8 cellular contexts compared by ENCODE assay signal in genomic region chr6:33279971-33280511, GRCh38. TPM values are rescaled to one million over a fixed set of nuclear protein-coding genes. Genes with fewer than 3 reads are reported as not detected.
DNase-seq lines count a peak whose midpoint lies in the region; ATAC-seq, FAIRE-seq and TF ChIP-seq lines count a peak whose summit lies in the region.

No MANE protein-coding gene starts in this region.

- no peaks in the 10 kb centered on the region for H3K4me1 Mint-ChIP-seq in Caco-2 (ENCODE audit: low read depth, unreplicated experiment)

- no peaks in the 10 kb centered on the region for H3K27me3 Mint-ChIP-seq in Caco-2 (ENCODE audit: insufficient read depth, unreplicated experiment)

- POLR2A ChIA-PET in Caco-2 (lab: Charles Lee) (interaction anchor here (0.6 kb wide), 2 partner anchors 27 to 130 kb away, joined by 3 to 6 read pairs; no protein-coding TSS in a partner anchor), RWPE1 (lab: Yijun Ruan, JAX; ENCODE audit: low non-redundant PET) (no interaction called here)

- CTCF ChIA-PET in Caco-2 (lab: Charles Lee) (interaction anchor here (0.6 to 2.6 kb wide), 3 partner anchors 9 to 337 kb away, joined by 4 to 7 read pairs (median 6); partner anchors contain the start of genes PFDN6 and WDR46), RWPE1 (lab: Yijun Ruan, JAX) (interaction anchor here (0.6 to 1.1 kb wide), 5 partner anchors 9 to 270 kb away, joined by 3 to 7 read pairs (median 3); partner anchors contain the start of genes PFDN6 and WDR46)

- H3K9me3 ChIP-seq in Caco-2 (no peaks in the 10 kb centered on the region), esophagus (ENCODE audit: control insufficient read depth in 2 of 2, insufficient read depth in 1 of 2, low read depth in 1 of 2, low read length in 1 of 2) (no peaks in the 10 kb centered on the region), small intestine (ENCODE audit: control insufficient read depth, low read depth) (no peaks in the 10 kb centered on the region)

- DNase-seq in Caco-2 = peak; percentile 87
- DNase-seq in HFF-Myc (ENCODE audit: extremely low read depth, low read depth) = no peak
- DNase-seq in RWPE1 (ENCODE audit: low spot score) = peak; percentile 74
- peak; percentile 38 for DNase-seq in small intestine
- no peak for DNase-seq in stimulated activated CD4-positive, alpha-beta T cell treated with anti-CD3 and anti-CD28 coated beads, Interleukin-2, amount 100 ng/mL, for 24 hours
- no peak for DNase-seq in mesenteric fat pad (ENCODE audit: low spot score)

- BruUV-seq in Caco-2 (replicated peaks; lab: Mats Ljungman, UMichigan) = no TSS peak

- ATAC-seq in GM21528 (IDR thresholded peaks at IDR 0.05; ENCODE audit: low FRiP score, unreplicated experiment) = no peak

- H3K27me3 ChIP-seq in Caco-2 (replicated peaks; ENCODE audit: control insufficient read depth, insufficient read depth, low read length) (no peaks in the 10 kb centered on the region), esophagus (ENCODE audit: control insufficient read depth in 1 of 2, insufficient read depth in 2 of 2, low read length in 2 of 2) (no peaks in the 10 kb centered on the region), small intestine (ENCODE audit: control insufficient read depth in 2 of 2, insufficient read depth in 2 of 2, low read length in 2 of 2) (no peaks in the 10 kb centered on the region)

- no peak for FAIRE-seq in small intestine (lab: Jason Lieb, UNC)

- peak; percentile 91 to 99 for TF ChIP-seq CTCF in Caco-2 (IDR thresholded peaks at IDR 0.05; ENCODE audit: insufficient read depth in 1 of 2, low read depth in 1 of 2, low read length in 1 of 2, severe bottlenecking in 1 of 2, unreplicated experiment in 1 of 2)
- TF ChIP-seq CTCF in HFF-Myc (IDR thresholded peaks at IDR 0.05; ENCODE audit: low read depth, low read length, missing control alignments) = peak; percentile 87
- peak; percentile 41 for TF ChIP-seq CTCF in RWPE1 (conservative IDR thresholded peaks at IDR 0.05; ENCODE audit: low read depth)

- H3K36me3 Mint-ChIP-seq in Caco-2 (ENCODE audit: insufficient read depth, unreplicated experiment) = peaks cover 68% of the 10 kb centered on the region

- no peaks in the 10 kb centered on the region for H3K4me1 ChIP-seq in Caco-2
- peaks cover 4 to 9% of the 10 kb centered on the region in 2 donors for H3K4me1 ChIP-seq in esophagus (ENCODE audit: control insufficient read depth in 2 of 2, insufficient read depth in 2 of 2, low read length in 1 of 2)
- H3K4me1 ChIP-seq in small intestine (ENCODE audit: control insufficient read depth in 2 of 2, insufficient read depth in 1 of 2, low read depth in 1 of 2, low read length in 1 of 2) = no peaks in the 10 kb centered on the region

- no peak overlapping the region for H3K4me3 Mint-ChIP-seq in Caco-2 (ENCODE audit: unreplicated experiment)

- H3K27ac Mint-ChIP-seq in Caco-2 (ENCODE audit: unreplicated experiment) = peak overlapping the region; percentile 33

- H3K9me3 Mint-ChIP-seq in Caco-2 (ENCODE audit: unreplicated experiment) = no peaks in the 10 kb centered on the region

- WGBS in esophagus, 2 donors = 59 to 62% methylated on average over 5 of the region's 5 CpGs
- WGBS in small intestine, 3 donors = 64 to 67% (median 65%) methylated on average over 4 to 5 of the region's 5 CpGs

- H3K4me3 ChIP-seq in Caco-2 (ENCODE audit: low read depth, low read length) (no peak overlapping the region), HFF-Myc (replicated peaks; ENCODE audit: low read depth, low read length) (no peak overlapping the region), esophagus (ENCODE audit: low read depth in 1 of 2, low read length in 2 of 2) (no peak overlapping the region), small intestine (ENCODE audit: low read depth in 1 of 2, low read length in 2 of 2) (no peak overlapping the region)

- peaks cover 3% of the 10 kb centered on the region for H3K36me3 ChIP-seq in Caco-2 (ENCODE audit: control insufficient read depth, insufficient read depth, low read length)
- H3K36me3 ChIP-seq in esophagus (ENCODE audit: control insufficient read depth in 2 of 2, insufficient read depth in 2 of 2, low read length in 1 of 2) = peaks cover 5 to 26% of the 10 kb centered on the region in 2 donors
- peaks cover 4 to 11% of the 10 kb centered on the region in 2 donors for H3K36me3 ChIP-seq in small intestine (ENCODE audit: control insufficient read depth in 2 of 2, insufficient read depth in 2 of 2, low read length in 2 of 2)

- intact Hi-C loops in Caco-2 (cut with micrococcal nuclease; ENCODE audit: unreplicated experiment) = loop anchor here (1.0 kb wide), 2 partner anchors 19 to 32 kb away; no protein-coding TSS in a partner anchor

- H3K27ac ChIP-seq in RWPE1 = peak overlapping the region; percentile 95
- peak overlapping the region; percentile 29 to 98 for H3K27ac ChIP-seq in esophagus (ENCODE audit: low read depth in 2 of 2, low read length in 1 of 2)
- H3K27ac ChIP-seq in small intestine (ENCODE audit: low read depth in 1 of 2, low read length in 1 of 2) = peak overlapping the region in 1 of 2 donors; percentile 13

RNA-seq across cellular contexts. Expression of gene B3GALT4, which starts 3.1 kb away (rescaled TPM):
- 0.34 and 0.67 TPM in 2 replicates for total RNA-seq in Caco-2 (2022)
- 10 to 100 TPM; 21.1 to 27.2 TPM for polyA plus RNA-seq in esophagus
- 10 to 100 TPM; 10.8 to 15.4 (median 14.5) TPM for polyA plus RNA-seq in small intestine
- total RNA-seq in mesenteric fat pad = 10.7 TPM

RNA-seq across cellular contexts. Expression of gene RPS18, which starts 8.2 kb away (rescaled TPM):
- total RNA-seq in Caco-2 (2022) = 2,340 and 2,366 TPM in 2 replicates
- 1,000 to 10,000 TPM; 7,154 to 7,464 TPM for polyA plus RNA-seq in esophagus
- 1,000 to 10,000 TPM; 2,947 to 6,778 (median 5,180) TPM for polyA plus RNA-seq in small intestine
- 1,776 TPM for total RNA-seq in mesenteric fat pad

RNA-seq across cellular contexts. Expression of gene VPS52, which starts 8.4 kb away (rescaled TPM):
- total RNA-seq in Caco-2 (2022) = 55.1 and 55.6 TPM in 2 replicates
- 10 to 100 TPM; 44.9 to 48.9 TPM for polyA plus RNA-seq in esophagus
- 10 to 100 TPM; 23.8 to 54.3 (median 41.7) TPM for polyA plus RNA-seq in small intestine
- total RNA-seq in mesenteric fat pad = 39.8 TPM

RNA-seq across cellular contexts. Expression of gene WDR46, which starts 9.0 kb away (rescaled TPM):
- total RNA-seq in Caco-2 (2022) (58.2 and 62.2 TPM in 2 replicates), mesenteric fat pad (48.9 TPM)
- polyA plus RNA-seq in esophagus (10 to 100 TPM; 38.6 to 44.5 TPM), small intestine (10 to 100 TPM; 39.4 to 60.5 (median 47.5) TPM)

RNA-seq across cellular contexts. Expression of gene PFDN6, which starts 9.4 kb away (rescaled TPM):
- total RNA-seq in Caco-2 (2022) (65.9 and 81.8 TPM in 2 replicates), mesenteric fat pad (34.8 TPM)
- polyA plus RNA-seq in esophagus (100 to 1,000 TPM; 127 to 293 TPM), small intestine (100 to 1,000 TPM; 129 to 183 (median 164) TPM)

Comparison
In these comparisons a context has a peak if more than half of its experiments do, and no peak if none do; other contexts are left out.
1. DNase-seq: peak in Caco-2 (2 of 2), RWPE1 (single experiment) and small intestine (single experiment); none in HFF-Myc (single experiment), stimulated activated CD4-positive, alpha-beta T cell treated with anti-CD3 and anti-CD28 coated beads, Interleukin-2, amount 100 ng/mL, for 24 hours (0 of 2) and mesenteric fat pad (single experiment).
2. CTCF ChIP-seq: peak in every context shown above with its lines; median percentile 95 in Caco-2; 87 in HFF-Myc; 41 in RWPE1.